ENCODE assay signal across 13 cellular contexts in the genomic region with DNA sequence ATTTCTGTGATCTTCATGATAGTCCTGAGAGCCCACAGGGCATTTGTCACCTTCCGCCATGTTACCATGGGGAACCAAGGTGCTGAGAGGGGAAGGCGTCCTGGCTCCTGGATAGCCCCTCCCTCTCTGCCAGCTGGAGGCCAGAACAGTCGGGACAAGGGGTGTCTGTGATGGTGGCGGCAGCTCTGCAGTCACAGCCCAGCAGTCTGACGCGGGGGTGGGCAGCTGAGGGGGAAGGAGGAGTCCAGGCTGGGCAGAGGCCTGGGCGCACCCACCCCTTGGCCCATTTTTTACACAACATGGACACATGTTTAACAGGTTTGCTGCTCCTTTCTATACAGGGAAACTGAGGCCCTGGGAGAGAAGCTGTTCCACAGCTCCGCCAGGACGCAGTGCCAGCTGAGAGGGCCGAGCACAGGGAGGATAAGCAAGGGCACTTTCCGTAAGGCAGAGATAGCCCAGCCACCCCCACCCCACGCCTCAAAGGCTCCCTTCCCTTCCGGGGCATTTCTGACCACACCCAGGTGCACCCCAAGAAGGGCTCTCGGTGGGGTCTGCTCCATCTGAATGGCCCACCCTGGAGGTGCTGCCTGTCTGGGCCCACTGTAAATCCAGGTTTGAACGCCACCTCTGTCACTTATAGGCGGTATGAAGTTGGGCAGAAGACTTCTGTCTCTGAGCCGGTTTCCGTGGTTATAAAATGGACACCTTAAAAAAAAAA. TPM values are rescaled to one million over a fixed set of nuclear protein-coding genes. Genes with fewer than 3 reads are reported as not detected.
DNase-seq lines count a peak whose midpoint lies in the region; ATAC-seq and TF ChIP-seq lines count a peak whose summit lies in the region.
"Had no signal": no experiment of that assay in that cellular context is flagged by ENCODE, and none has a peak within 500 bp of the region (broad histone marks: within the 10 kb centered on the region; RNA-seq: fewer than 3 reads in every experiment).

No MANE protein-coding gene starts in this region.

- peak in 1 of 7 experiments; percentile 52 for DNase-seq in CD8-positive, alpha-beta T cell
- no peak for DNase-seq in activated CD4-positive, alpha-beta memory T cell treated with anti-CD3 and anti-CD28 coated beads for 36 hours
- no peak for DNase-seq in NCI-H1694 treated with DMSO at 0.1 percent for 48 hours (lab: John Stamatoyannopoulos, UW)
- DNase-seq in HEK293T (ENCODE audit: extremely low spot score): no peak
- DNase-seq: activated effector memory CD4-positive, alpha-beta T cell treated with Interleukin-2 at 50 U/mL for 16 hours; DND-41; kidney; NCI-H82 had no signal

- no peak for TF ChIP-seq POLR2A in gastroesophageal sphincter (IDR thresholded peaks at IDR 0.05)

- H3K27me3 ChIP-seq in CD8-positive, alpha-beta T cell (ENCODE audit: insufficient read depth, low read length): no peaks in the 10 kb centered on the region
- H3K27me3 ChIP-seq in gastroesophageal sphincter: no peaks in the 10 kb centered on the region
- no peaks in the 10 kb centered on the region for H3K27me3 ChIP-seq in skeletal muscle tissue (ENCODE audit: control insufficient read depth in 3 of 3, insufficient read depth in 3 of 3, low read length in 3 of 3)

- no peak for TF ChIP-seq EP300 in gastroesophageal sphincter (IDR thresholded peaks at IDR 0.05)

- H3K4me1 Mint-ChIP-seq in CD8-positive, alpha-beta T cell (ENCODE audit: low read depth): peaks cover 77% of the 10 kb centered on the region
- H3K4me1 Mint-ChIP-seq in activated CD4-positive, alpha-beta memory T cell treated with anti-CD3 and anti-CD28 coated beads for 36 hours (ENCODE audit: low read depth): peaks cover 70% of the 10 kb centered on the region

- CTCF ChIA-PET in CD8-positive, alpha-beta T cell (lab: Charles Lee): interaction anchor here (0.9 to 5.8 kb wide), 2 partner anchors 25 to 30 kb away, joined by 3 to 34 read pairs; no protein-coding TSS in a partner anchor
- CTCF ChIA-PET in activated CD4-positive, alpha-beta memory T cell treated with anti-CD3 and anti-CD28 coated beads for 36 hours (lab: Charles Lee): interaction anchor here (0.5 to 1.0 kb wide), 2 partner anchors 29 to 211 kb away, joined by 3 read pairs; no protein-coding TSS in a partner anchor
- CTCF ChIA-PET in HEK293T (lab: Yijun Ruan, JAX): no interaction called here

- H3K9ac ChIP-seq in skeletal muscle tissue (ENCODE audit: low read depth in 1 of 3, low read length in 3 of 3): no peak overlapping the region

- intact Hi-C loops in CD8-positive, alpha-beta T cell (cut with DNase I, micrococcal nuclease): no loop called here
- intact Hi-C loops in activated CD4-positive, alpha-beta memory T cell treated with anti-CD3 and anti-CD28 coated beads for 36 hours (cut with micrococcal nuclease): no loop called here

- peak overlapping the region; percentile 51 for H3K4me3 Mint-ChIP-seq in CD8-positive, alpha-beta T cell
- H3K4me3 Mint-ChIP-seq in activated CD4-positive, alpha-beta memory T cell treated with anti-CD3 and anti-CD28 coated beads for 36 hours: peak overlapping the region; percentile 27

- H3K4me1 ChIP-seq in CD8-positive, alpha-beta T cell (ENCODE audit: insufficient read depth, low read length): peaks cover 88% of the 10 kb centered on the region
- peaks cover 0 to 59% (median 5%) of the 10 kb centered on the region in 3 donors for H3K4me1 ChIP-seq in gastroesophageal sphincter
- peaks cover 10 to 29% (median 22%) of the 10 kb centered on the region in 3 donors for H3K4me1 ChIP-seq in skeletal muscle tissue (ENCODE audit: control insufficient read depth in 3 of 3, insufficient read depth in 3 of 3, low read length in 3 of 3)

- no peaks in the 10 kb centered on the region for H3K9me3 Mint-ChIP-seq in CD8-positive, alpha-beta T cell
- H3K9me3 Mint-ChIP-seq in activated CD4-positive, alpha-beta memory T cell treated with anti-CD3 and anti-CD28 coated beads for 36 hours: no peaks in the 10 kb centered on the region

- no peak for TF ChIP-seq CTCF in CD8-positive, alpha-beta T cell (IDR thresholded peaks at IDR 0.05)
- no peak for TF ChIP-seq CTCF in gastroesophageal sphincter (IDR thresholded peaks at IDR 0.05)

- POLR2A ChIA-PET in CD8-positive, alpha-beta T cell (lab: Charles Lee): no interaction called here
- POLR2A ChIA-PET in activated CD4-positive, alpha-beta memory T cell treated with anti-CD3 and anti-CD28 coated beads for 36 hours (lab: Charles Lee): no interaction called here
- POLR2A ChIA-PET in HEK293T (lab: Yijun Ruan, JAX): interaction anchor here (0.6 kb wide), 1 partner anchor 737 kb away, joined by 5 read pairs; no protein-coding TSS in a partner anchor

- peak overlapping the region; percentile 44 for H3K27ac ChIP-seq in CD8-positive, alpha-beta T cell (ENCODE audit: low read depth, low read length)
- H3K27ac ChIP-seq in gastroesophageal sphincter (peak overlapping the region in 3 of 4 donors; percentile 25 to 49 (median 47)), skeletal muscle tissue (ENCODE audit: low read depth, low read length) (peak overlapping the region; percentile 5)

- peak overlapping the region; percentile 20 for H3K4me3 ChIP-seq in CD8-positive, alpha-beta T cell (ENCODE audit: low read depth, low read length)
- H3K4me3 ChIP-seq in gastroesophageal sphincter: no peak overlapping the region
- no peak overlapping the region for H3K4me3 ChIP-seq in skeletal muscle tissue (ENCODE audit: low read length in 3 of 3)

- no peaks in the 10 kb centered on the region for H3K27me3 Mint-ChIP-seq in CD8-positive, alpha-beta T cell (ENCODE audit: low read depth)
- H3K27me3 Mint-ChIP-seq in activated CD4-positive, alpha-beta memory T cell treated with anti-CD3 and anti-CD28 coated beads for 36 hours: no peaks in the 10 kb centered on the region

- H3K9me3 ChIP-seq in CD8-positive, alpha-beta T cell (ENCODE audit: low read length): no peaks in the 10 kb centered on the region
- H3K9me3 ChIP-seq in gastroesophageal sphincter (no peaks in the 10 kb centered on the region), skeletal muscle tissue (ENCODE audit: control insufficient read depth in 3 of 3, low read length in 3 of 3) (no peaks in the 10 kb centered on the region)

- WGBS in gastroesophageal sphincter (ENCODE audit: low coverage in 1 of 2), 2 donors: 80 to 93% methylated on average over 3 to 5 of the region's 18 CpGs

- H3K36me3 ChIP-seq in CD8-positive, alpha-beta T cell (ENCODE audit: insufficient read depth, low read length): no peaks in the 10 kb centered on the region
- H3K36me3 ChIP-seq in gastroesophageal sphincter (peaks cover 0 to 66% of the 10 kb centered on the region in 2 donors), skeletal muscle tissue (ENCODE audit: control insufficient read depth in 3 of 3, insufficient read depth in 3 of 3, low read length in 3 of 3) (peaks cover 8 to 14% (median 12%) of the 10 kb centered on the region in 3 donors)

- ATAC-seq in CD8-positive, alpha-beta T cell: no peak
- ATAC-seq in gastroesophageal sphincter: no peak
- ATAC-seq in GM21381 (IDR thresholded peaks at IDR 0.05; ENCODE audit: unreplicated experiment): no peak
- ATAC-seq in HG03196 (IDR thresholded peaks at IDR 0.05; ENCODE audit: unreplicated experiment): no peak

- H3K36me3 Mint-ChIP-seq in CD8-positive, alpha-beta T cell: peaks cover 29% of the 10 kb centered on the region
- H3K36me3 Mint-ChIP-seq in activated CD4-positive, alpha-beta memory T cell treated with anti-CD3 and anti-CD28 coated beads for 36 hours: peaks cover 2% of the 10 kb centered on the region

- H3K27ac Mint-ChIP-seq in CD8-positive, alpha-beta T cell: peak overlapping the region; percentile 91
- H3K27ac Mint-ChIP-seq in activated CD4-positive, alpha-beta memory T cell treated with anti-CD3 and anti-CD28 coated beads for 36 hours: peak overlapping the region; percentile 88

TF ChIP-seq in HEK293T, 16 proteins besides CTCF, POLR2A, EP300 and RAD21:
- no peak for TF ChIP-seq NFRKB (IDR thresholded peaks at IDR 0.05)
- TF ChIP-seq FOXA1 (IDR thresholded peaks at IDR 0.05): no peak
- TF ChIP-seq SUZ12 (IDR thresholded peaks at IDR 0.05): no peak
- TF ChIP-seq TARDBP (IDR thresholded peaks at IDR 0.05): no peak
- TF ChIP-seq FOXK2 (IDR thresholded peaks at IDR 0.05): no peak
- TF ChIP-seq FOXM1 (IDR thresholded peaks at IDR 0.05; ENCODE audit: borderline replicate concordance): no peak
- no peak for TF ChIP-seq ARNT (IDR thresholded peaks at IDR 0.05)
- TF ChIP-seq LEF1 (IDR thresholded peaks at IDR 0.05; ENCODE audit: borderline replicate concordance): no peak
- no peak for TF ChIP-seq HDGF (IDR thresholded peaks at IDR 0.05; ENCODE audit: borderline replicate concordance)
- no peak for TF ChIP-seq CTBP1 (IDR thresholded peaks at IDR 0.05; ENCODE audit: borderline replicate concordance)

RNA-seq across cellular contexts. Expression of a gene that starts 17.1 kb away (rescaled TPM):
- 10 to 100 TPM; 35.0 to 40.1 TPM for total RNA-seq in CD8-positive, alpha-beta T cell
- 10 to 100 TPM; 18.0 to 18.7 TPM for total RNA-seq in activated CD4-positive, alpha-beta memory T cell treated with anti-CD3 and anti-CD28 coated beads for 36 hours
- total RNA-seq in gastroesophageal sphincter (10 to 100 TPM; 38.1 to 95.1 (median 49.9) TPM), skeletal muscle tissue (9.9 TPM)

RNA-seq across cellular contexts. Expression of a gene that starts 17.3 kb away (rescaled TPM):
- 1 to 10 TPM; 2.4 to 3.0 TPM for total RNA-seq in CD8-positive, alpha-beta T cell
- 10 to 100 TPM; 15.9 to 18.1 TPM for total RNA-seq in activated CD4-positive, alpha-beta memory T cell treated with anti-CD3 and anti-CD28 coated beads for 36 hours
- total RNA-seq in gastroesophageal sphincter (1 to 10 TPM; 3.4 to 7.9 (median 4.8) TPM), skeletal muscle tissue (2.1 TPM)

RNA-seq across cellular contexts. Expression of a gene that starts 21.8 kb away (rescaled TPM):
- 1 to 10 TPM; 1.0 to 2.5 TPM for total RNA-seq in CD8-positive, alpha-beta T cell
- under 1 TPM; 0.34 to 0.88 TPM for total RNA-seq in activated CD4-positive, alpha-beta memory T cell treated with anti-CD3 and anti-CD28 coated beads for 36 hours
- total RNA-seq in gastroesophageal sphincter (10 to 100 TPM in 3 of 4 donors, 1 to 10 TPM in 1; 9.6 to 27.1 (median 25.4) TPM), skeletal muscle tissue (17.7 TPM)
- total RNA-seq: M059J had no signal

RNA-seq across cellular contexts. Expression of a gene that starts 48.4 kb away (rescaled TPM):
- 10 to 100 TPM; 10.4 to 10.7 TPM for total RNA-seq in CD8-positive, alpha-beta T cell
- 1 to 10 TPM; 5.7 to 6.7 TPM for total RNA-seq in activated CD4-positive, alpha-beta memory T cell treated with anti-CD3 and anti-CD28 coated beads for 36 hours
- 10 to 100 TPM in 3 of 4 donors, 1 to 10 TPM in 1; 9.8 to 17.1 (median 13.0) TPM for total RNA-seq in gastroesophageal sphincter
- 11.5 TPM for total RNA-seq in skeletal muscle tissue

RNA-seq across cellular contexts. Expression of a gene that starts 48.5 kb away (rescaled TPM):
- 10 to 100 TPM; 48.7 to 49.0 TPM for total RNA-seq in CD8-positive, alpha-beta T cell
- total RNA-seq in activated CD4-positive, alpha-beta memory T cell treated with anti-CD3 and anti-CD28 coated beads for 36 hours: 100 to 1,000 TPM; 121 to 124 TPM
- total RNA-seq in gastroesophageal sphincter: 10 to 100 TPM; 18.6 to 32.7 (median 29.1) TPM
- total RNA-seq in skeletal muscle tissue: 36.5 TPM
